In the genomic region with DNA sequence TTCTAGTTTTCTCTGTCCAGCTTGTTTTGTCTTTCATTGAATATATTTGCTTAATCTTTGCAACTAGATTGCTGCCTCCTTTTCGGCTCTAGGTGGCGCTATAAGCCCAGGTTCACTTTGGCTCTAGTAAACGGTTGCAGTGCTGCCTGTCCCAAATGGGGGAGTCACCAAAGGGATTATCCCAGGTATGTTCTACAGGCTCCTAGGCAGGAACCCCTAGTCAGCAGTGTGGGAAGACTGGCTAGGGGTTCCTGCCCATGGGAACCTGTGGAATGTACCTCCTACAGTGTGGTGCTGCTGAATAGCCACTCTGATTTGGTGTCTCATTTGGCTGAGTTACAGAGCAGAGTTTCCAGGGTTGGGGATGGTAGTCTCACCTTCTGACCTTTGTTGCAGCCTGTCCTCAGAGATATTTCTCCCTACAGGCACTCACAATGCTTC, we compare ENCODE assay signal across 8 cellular contexts.
DNase-seq lines count a peak whose midpoint lies in the region; ATAC-seq and TF ChIP-seq lines count a peak whose summit lies in the region.

No MANE protein-coding gene starts in this region.

- H3K27me3 Mint-ChIP-seq in activated CD8-positive, alpha-beta T cell treated with anti-CD3 and anti-CD28 coated beads, Interleukin-2, amount 10 ng/mL, durations not matched to agents 7 days and 5 days (ENCODE audit: low read depth) = no peaks in the 10 kb centered on the region

- H3K27me3 ChIP-seq in left ventricle myocardium inferior (ENCODE audit: low read depth) (no peaks in the 10 kb centered on the region), liver (ENCODE audit: control insufficient read depth in 4 of 4, insufficient read depth in 4 of 4, low read length in 3 of 4) (no peaks in the 10 kb centered on the region)

- peak; percentile 75 for TF ChIP-seq CTCF in left ventricle myocardium inferior (IDR thresholded peaks at IDR 0.05; ENCODE audit: borderline replicate concordance)
- TF ChIP-seq CTCF in liver (IDR thresholded peaks at IDR 0.05; ENCODE audit: low read depth, low read length, missing input control) = peak; percentile 80

- H3K27ac ChIP-seq in left ventricle myocardium inferior (replicated peaks) (no peak overlapping the region), liver (ENCODE audit: low read depth in 1 of 2, low read length in 2 of 2) (no peak overlapping the region)

- ATAC-seq in activated CD8-positive, alpha-beta T cell treated with anti-CD3 and anti-CD28 coated beads, Interleukin-2, amount 10 ng/mL, durations not matched to agents 7 days and 5 days = no peak
- ATAC-seq in GM19452 (IDR thresholded peaks at IDR 0.05; ENCODE audit: unreplicated experiment) (no peak), GM18517 (IDR thresholded peaks at IDR 0.05; ENCODE audit: unreplicated experiment) (no peak), HG02970 (IDR thresholded peaks at IDR 0.05; ENCODE audit: low FRiP score, unreplicated experiment) (no peak)

- CTCF ChIA-PET in activated CD8-positive, alpha-beta T cell treated with anti-CD3 and anti-CD28 coated beads, Interleukin-2, amount 10 ng/mL, durations not matched to agents 7 days and 5 days (lab: Charles Lee) = interaction anchor here (0.7 to 3.9 kb wide), 18 partner anchors 8 to 562 kb away, joined by 3 to 29 read pairs (median 3); no protein-coding TSS in a partner anchor

- H3K4me1 ChIP-seq in left ventricle myocardium inferior (peaks cover 8% of the 10 kb centered on the region), liver (ENCODE audit: control insufficient read depth in 4 of 4, insufficient read depth in 4 of 4, low read length in 3 of 4) (no peaks in the 10 kb centered on the region)

- DNase-seq in left ventricle myocardium inferior = no peak
- DNase-seq in cardiac septum (ENCODE audit: low spot score) = no peak
- DNase-seq in NCI-H1048 (lab: John Stamatoyannopoulos, UW) = peak; percentile 29
- peak; percentile 28 for DNase-seq in activated CD8-positive, alpha-beta T cell treated with anti-CD3 and anti-CD28 coated beads, Interleukin-2, amount 10 ng/mL, durations not matched to agents 7 days and 5 days

- peak; percentile 90 to 95 for TF ChIP-seq RAD21 in liver (IDR thresholded peaks at IDR 0.05)

- H3K4me3 ChIP-seq in left ventricle myocardium inferior = no peak overlapping the region
- H3K4me3 ChIP-seq in liver (ENCODE audit: low read depth in 1 of 3, low read length in 3 of 3) = no peak overlapping the region

- H3K36me3 ChIP-seq in left ventricle myocardium inferior = no peaks in the 10 kb centered on the region
- no peaks in the 10 kb centered on the region for H3K36me3 ChIP-seq in liver (ENCODE audit: control insufficient read depth in 4 of 4, insufficient read depth in 3 of 4, low read depth in 1 of 4, low read length in 3 of 4)

- no peaks in the 10 kb centered on the region for H3K9me3 Mint-ChIP-seq in activated CD8-positive, alpha-beta T cell treated with anti-CD3 and anti-CD28 coated beads, Interleukin-2, amount 10 ng/mL, durations not matched to agents 7 days and 5 days (ENCODE audit: insufficient read depth)

- intact Hi-C loops in left ventricle myocardium inferior (cut with micrococcal nuclease) = no loop called here
- intact Hi-C loops in cardiac septum (cut with DNase I) = loop anchor here (5.0 kb wide), 1 partner anchor 82 kb away; no protein-coding TSS in a partner anchor

- peaks cover 6% of the 10 kb centered on the region for H3K36me3 Mint-ChIP-seq in activated CD8-positive, alpha-beta T cell treated with anti-CD3 and anti-CD28 coated beads, Interleukin-2, amount 10 ng/mL, durations not matched to agents 7 days and 5 days (ENCODE audit: low read depth)

- H3K4me3 Mint-ChIP-seq in activated CD8-positive, alpha-beta T cell treated with anti-CD3 and anti-CD28 coated beads, Interleukin-2, amount 10 ng/mL, durations not matched to agents 7 days and 5 days = no peak overlapping the region

- POLR2A ChIA-PET in activated CD8-positive, alpha-beta T cell treated with anti-CD3 and anti-CD28 coated beads, Interleukin-2, amount 10 ng/mL, durations not matched to agents 7 days and 5 days (lab: Charles Lee) = no interaction called here

- H3K27ac Mint-ChIP-seq in activated CD8-positive, alpha-beta T cell treated with anti-CD3 and anti-CD28 coated beads, Interleukin-2, amount 10 ng/mL, durations not matched to agents 7 days and 5 days = no peak overlapping the region

- no peaks in the 10 kb centered on the region for H3K4me1 Mint-ChIP-seq in activated CD8-positive, alpha-beta T cell treated with anti-CD3 and anti-CD28 coated beads, Interleukin-2, amount 10 ng/mL, durations not matched to agents 7 days and 5 days (ENCODE audit: low read depth)

- no peak overlapping the region for H3K9ac ChIP-seq in liver (ENCODE audit: low read depth in 1 of 2, low read length in 2 of 2)

- WGBS in liver = 12% methylated on average over 3 of the region's 3 CpGs

- H3K9me3 ChIP-seq in left ventricle myocardium inferior (replicated peaks) = peaks cover 18% of the 10 kb centered on the region
- no peaks in the 10 kb centered on the region for H3K9me3 ChIP-seq in liver (ENCODE audit: control insufficient read depth in 4 of 4, low read length in 3 of 4)

TF ChIP-seq in liver, 16 proteins besides CTCF, POLR2A, EP300 and RAD21:
- TF ChIP-seq JUND (IDR thresholded peaks at IDR 0.05) (no peak), YY1 (IDR thresholded peaks at IDR 0.05) (no peak), NR2F2 (IDR thresholded peaks at IDR 0.05) (no peak), FOXA1 (IDR thresholded peaks at IDR 0.05) (no peak), HNF4A (conservative IDR thresholded peaks at IDR 0.05) (no peak), FOXA2 (IDR thresholded peaks at IDR 0.05) (no peak), SP1 (IDR thresholded peaks at IDR 0.05) (no peak), HNF4G (IDR thresholded peaks at IDR 0.05) (no peak)
- TF ChIP-seq, protein P1, sequence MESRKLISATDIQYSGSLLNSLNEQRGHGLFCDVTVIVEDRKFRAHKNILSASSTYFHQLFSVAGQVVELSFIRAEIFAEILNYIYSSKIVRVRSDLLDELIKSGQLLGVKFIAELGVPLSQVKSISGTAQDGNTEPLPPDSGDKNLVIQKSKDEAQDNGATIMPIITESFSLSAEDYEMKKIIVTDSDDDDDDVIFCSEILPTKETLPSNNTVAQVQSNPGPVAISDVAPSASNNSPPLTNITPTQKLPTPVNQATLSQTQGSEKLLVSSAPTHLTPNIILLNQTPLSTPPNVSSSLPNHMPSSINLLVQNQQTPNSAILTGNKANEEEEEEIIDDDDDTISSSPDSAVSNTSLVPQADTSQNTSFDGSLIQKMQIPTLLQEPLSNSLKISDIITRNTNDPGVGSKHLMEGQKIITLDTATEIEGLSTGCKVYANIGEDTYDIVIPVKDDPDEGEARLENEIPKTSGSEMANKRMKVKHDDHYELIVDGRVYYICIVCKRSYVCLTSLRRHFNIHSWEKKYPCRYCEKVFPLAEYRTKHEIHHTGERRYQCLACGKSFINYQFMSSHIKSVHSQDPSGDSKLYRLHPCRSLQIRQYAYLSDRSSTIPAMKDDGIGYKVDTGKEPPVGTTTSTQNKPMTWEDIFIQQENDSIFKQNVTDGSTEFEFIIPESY (IDR thresholded peaks at IDR 0.05) = no peak
- TF ChIP-seq, protein P2, sequence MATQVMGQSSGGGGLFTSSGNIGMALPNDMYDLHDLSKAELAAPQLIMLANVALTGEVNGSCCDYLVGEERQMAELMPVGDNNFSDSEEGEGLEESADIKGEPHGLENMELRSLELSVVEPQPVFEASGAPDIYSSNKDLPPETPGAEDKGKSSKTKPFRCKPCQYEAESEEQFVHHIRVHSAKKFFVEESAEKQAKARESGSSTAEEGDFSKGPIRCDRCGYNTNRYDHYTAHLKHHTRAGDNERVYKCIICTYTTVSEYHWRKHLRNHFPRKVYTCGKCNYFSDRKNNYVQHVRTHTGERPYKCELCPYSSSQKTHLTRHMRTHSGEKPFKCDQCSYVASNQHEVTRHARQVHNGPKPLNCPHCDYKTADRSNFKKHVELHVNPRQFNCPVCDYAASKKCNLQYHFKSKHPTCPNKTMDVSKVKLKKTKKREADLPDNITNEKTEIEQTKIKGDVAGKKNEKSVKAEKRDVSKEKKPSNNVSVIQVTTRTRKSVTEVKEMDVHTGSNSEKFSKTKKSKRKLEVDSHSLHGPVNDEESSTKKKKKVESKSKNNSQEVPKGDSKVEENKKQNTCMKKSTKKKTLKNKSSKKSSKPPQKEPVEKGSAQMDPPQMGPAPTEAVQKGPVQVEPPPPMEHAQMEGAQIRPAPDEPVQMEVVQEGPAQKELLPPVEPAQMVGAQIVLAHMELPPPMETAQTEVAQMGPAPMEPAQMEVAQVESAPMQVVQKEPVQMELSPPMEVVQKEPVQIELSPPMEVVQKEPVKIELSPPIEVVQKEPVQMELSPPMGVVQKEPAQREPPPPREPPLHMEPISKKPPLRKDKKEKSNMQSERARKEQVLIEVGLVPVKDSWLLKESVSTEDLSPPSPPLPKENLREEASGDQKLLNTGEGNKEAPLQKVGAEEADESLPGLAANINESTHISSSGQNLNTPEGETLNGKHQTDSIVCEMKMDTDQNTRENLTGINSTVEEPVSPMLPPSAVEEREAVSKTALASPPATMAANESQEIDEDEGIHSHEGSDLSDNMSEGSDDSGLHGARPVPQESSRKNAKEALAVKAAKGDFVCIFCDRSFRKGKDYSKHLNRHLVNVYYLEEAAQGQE (IDR thresholded peaks at IDR 0.05) = no peak
- TF ChIP-seq, protein P3, sequence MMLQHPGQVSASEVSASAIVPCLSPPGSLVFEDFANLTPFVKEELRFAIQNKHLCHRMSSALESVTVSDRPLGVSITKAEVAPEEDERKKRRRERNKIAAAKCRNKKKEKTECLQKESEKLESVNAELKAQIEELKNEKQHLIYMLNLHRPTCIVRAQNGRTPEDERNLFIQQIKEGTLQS (IDR thresholded peaks at IDR 0.05) = no peak
- TF ChIP-seq, protein P4, sequence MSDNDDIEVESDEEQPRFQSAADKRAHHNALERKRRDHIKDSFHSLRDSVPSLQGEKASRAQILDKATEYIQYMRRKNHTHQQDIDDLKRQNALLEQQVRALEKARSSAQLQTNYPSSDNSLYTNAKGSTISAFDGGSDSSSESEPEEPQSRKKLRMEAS (IDR thresholded peaks at IDR 0.05) = no peak

Comparison
In these comparisons a context has a peak if more than half of its experiments do, and no peak if none do; other contexts are left out.
1. DNase-seq: peak in NCI-H1048 (single experiment) and activated CD8-positive, alpha-beta T cell treated with anti-CD3 and anti-CD28 coated beads, Interleukin-2, amount 10 ng/mL, durations not matched to agents 7 days and 5 days (single experiment); none in left ventricle myocardium inferior (single experiment) and cardiac septum (single experiment).